ENCODE assay signal across 8 cellular contexts in the genomic region with DNA sequence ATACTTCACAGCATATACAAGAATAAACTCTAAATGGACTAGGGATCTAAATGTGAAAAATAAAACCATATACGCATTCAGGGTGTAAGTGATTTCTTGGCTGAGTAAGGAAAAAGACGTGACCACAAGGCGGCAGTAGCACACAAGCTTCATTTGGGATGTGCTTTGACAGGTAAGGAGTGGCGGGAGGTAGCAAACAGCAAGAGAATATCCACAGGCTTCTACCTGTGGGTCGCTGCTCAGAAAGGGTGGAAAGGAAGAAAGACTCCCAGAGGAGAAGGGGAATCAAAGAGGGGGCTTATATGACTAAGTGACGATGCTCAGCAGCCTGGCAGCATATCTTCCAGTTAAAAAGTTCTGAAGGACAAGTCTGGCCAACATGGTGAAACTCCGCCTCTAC. TPM values are rescaled to one million over a fixed set of nuclear protein-coding genes. Genes with fewer than 3 reads are reported as not detected.
DNase-seq lines count a peak whose midpoint lies in the region; ATAC-seq and TF ChIP-seq lines count a peak whose summit lies in the region.

No MANE protein-coding gene starts in this region.

- peaks cover 18% of the 10 kb centered on the region for H3K36me3 Mint-ChIP-seq in activated CD4-positive, alpha-beta T cell treated with anti-CD3 and anti-CD28 coated beads for 36 hours (ENCODE audit: low read depth)

- peaks cover 0 to 1% (median 0%) of the 10 kb centered on the region in 4 donors for H3K36me3 ChIP-seq in liver (ENCODE audit: control insufficient read depth in 4 of 4, insufficient read depth in 3 of 4, low read depth in 1 of 4, low read length in 3 of 4)

- peak; percentile 45 for DNase-seq in Right ventricle myocardium superior
- no peak for DNase-seq in Right ventricle myocardium inferior (ENCODE audit: missing footprints)
- peak; percentile 25 to 64 for DNase-seq in NCI-H446 (lab: John Stamatoyannopoulos, UW)
- peak; percentile 88 for DNase-seq in activated CD4-positive, alpha-beta T cell treated with anti-CD3 and anti-CD28 coated beads for 36 hours
- DNase-seq in cerebellum (ENCODE audit: low spot score) = peak; percentile 36
- peak; percentile 56 to 73 (median 62) for DNase-seq in stimulated activated CD4-positive, alpha-beta T cell treated with anti-CD3 and anti-CD28 coated beads, TNF-alpha, amount 100 ng/mL, for 48 hours (ENCODE audit: low read depth in 3 of 3)

- H3K4me3 ChIP-seq in liver (ENCODE audit: low read depth in 1 of 3, low read length in 3 of 3) = no peak overlapping the region

- peaks cover 8% of the 10 kb centered on the region for H3K27me3 Mint-ChIP-seq in activated CD4-positive, alpha-beta T cell treated with anti-CD3 and anti-CD28 coated beads for 36 hours

- no peaks in the 10 kb centered on the region for H3K27me3 ChIP-seq in liver (ENCODE audit: control insufficient read depth in 4 of 4, insufficient read depth in 4 of 4, low read length in 3 of 4)

- intact Hi-C loops in Right ventricle myocardium superior (cut with DNase I) (no loop called here), Right ventricle myocardium inferior (cut with DNase I) (loop anchor here (5.0 to 10.0 kb wide), 2 partner anchors 152 to 211 kb away; a partner anchor contains a TSS)
- intact Hi-C loops in activated CD4-positive, alpha-beta T cell treated with anti-CD3 and anti-CD28 coated beads for 36 hours (cut with DNase I, micrococcal nuclease) = loop anchor here (1.0 to 10.0 kb wide), 6 partner anchors 35 to 450 kb away; a partner anchor contains a TSS

- WGBS in liver = 19% methylated on average over 7 of the region's 7 CpGs

- no peak overlapping the region for H3K9ac ChIP-seq in liver (ENCODE audit: low read depth in 1 of 2, low read length in 2 of 2)

- CTCF ChIA-PET in activated CD4-positive, alpha-beta T cell treated with anti-CD3 and anti-CD28 coated beads for 36 hours (lab: Charles Lee) = no interaction called here

- peak; percentile 47 for TF ChIP-seq CTCF in liver (IDR thresholded peaks at IDR 0.05; ENCODE audit: low read depth, low read length, missing input control)

- no peaks in the 10 kb centered on the region for H3K9me3 ChIP-seq in liver (ENCODE audit: control insufficient read depth in 4 of 4, low read length in 3 of 4)

- POLR2A ChIA-PET in activated CD4-positive, alpha-beta T cell treated with anti-CD3 and anti-CD28 coated beads for 36 hours (lab: Charles Lee) = no interaction called here

- H3K4me1 ChIP-seq in liver (ENCODE audit: control insufficient read depth in 4 of 4, insufficient read depth in 4 of 4, low read length in 3 of 4) = peaks cover 0 to 4% (median 2%) of the 10 kb centered on the region in 4 donors

- H3K4me1 Mint-ChIP-seq in activated CD4-positive, alpha-beta T cell treated with anti-CD3 and anti-CD28 coated beads for 36 hours = peaks cover 11% of the 10 kb centered on the region

- H3K27ac ChIP-seq in liver (ENCODE audit: low read depth in 1 of 2, low read length in 2 of 2) = no peak overlapping the region

- peak; percentile 51 for ATAC-seq in Right ventricle myocardium superior (ENCODE audit: poor library complexity)
- no peak for ATAC-seq in Right ventricle myocardium inferior
- ATAC-seq in activated CD4-positive, alpha-beta T cell treated with anti-CD3 and anti-CD28 coated beads for 36 hours = peak; percentile 57
- no peak for ATAC-seq in GM21528 (IDR thresholded peaks at IDR 0.05; ENCODE audit: low FRiP score, unreplicated experiment)

- H3K9me3 Mint-ChIP-seq in activated CD4-positive, alpha-beta T cell treated with anti-CD3 and anti-CD28 coated beads for 36 hours (ENCODE audit: low read depth) = peaks cover 4% of the 10 kb centered on the region

- peak; percentile 72 to 81 for TF ChIP-seq RAD21 in liver (IDR thresholded peaks at IDR 0.05)

- no peak overlapping the region for H3K27ac Mint-ChIP-seq in activated CD4-positive, alpha-beta T cell treated with anti-CD3 and anti-CD28 coated beads for 36 hours

- peak overlapping the region; percentile 10 for H3K4me3 Mint-ChIP-seq in activated CD4-positive, alpha-beta T cell treated with anti-CD3 and anti-CD28 coated beads for 36 hours

TF ChIP-seq in liver, 16 proteins besides CTCF, POLR2A, EP300 and RAD21:
- TF ChIP-seq HNF4G (IDR thresholded peaks at IDR 0.05) (no peak), JUND (IDR thresholded peaks at IDR 0.05) (no peak), NR2F2 (IDR thresholded peaks at IDR 0.05) (no peak), FOXA2 (IDR thresholded peaks at IDR 0.05) (no peak), GABPA (IDR thresholded peaks at IDR 0.05 in 1 of 2, conservative IDR thresholded peaks at IDR 0.05 in 1 of 2) (no peak), FOXA1 (IDR thresholded peaks at IDR 0.05) (no peak)

RNA-seq across cellular contexts. Expression of a gene that starts 2.5 kb away (rescaled TPM):
- total RNA-seq in Right ventricle myocardium superior (16.7 TPM), Right ventricle myocardium inferior (20.7 TPM), cerebellum (76.2 TPM), liver (10 to 100 TPM; 19.8 to 23.5 TPM)
- total RNA-seq in activated CD4-positive, alpha-beta T cell treated with anti-CD3 and anti-CD28 coated beads for 36 hours = 10 to 100 TPM; 71.4 to 75.3 TPM
- 1 to 10 TPM; 1.7 to 3.7 TPM for polyA plus RNA-seq in liver

RNA-seq across cellular contexts. Expression of a gene that starts 34.3 kb away (rescaled TPM):
- total RNA-seq in Right ventricle myocardium superior (18.5 TPM), Right ventricle myocardium inferior (20.3 TPM), cerebellum (45.9 TPM), liver (10 to 100 TPM; 14.3 to 26.8 TPM)
- 10 to 100 TPM; 19.1 to 22.7 TPM for total RNA-seq in activated CD4-positive, alpha-beta T cell treated with anti-CD3 and anti-CD28 coated beads for 36 hours
- polyA plus RNA-seq in liver = 10 to 100 TPM in 1 of 2 donors, 1 to 10 TPM in 1; 8.5 to 11.5 TPM

RNA-seq across cellular contexts. Expression of a gene that starts 48.3 kb away (rescaled TPM):
- 11.7 TPM for total RNA-seq in Right ventricle myocardium superior
- total RNA-seq in Right ventricle myocardium inferior = 12.4 TPM
- 10 to 100 TPM; 10.4 to 12.3 TPM for total RNA-seq in activated CD4-positive, alpha-beta T cell treated with anti-CD3 and anti-CD28 coated beads for 36 hours
- total RNA-seq in cerebellum = 21.1 TPM
- 1 to 10 TPM; 4.4 to 6.8 TPM for total RNA-seq in liver
- 1 to 10 TPM in 1 of 2 donors, under 1 TPM in 1; 0.75 to 1.3 TPM for polyA plus RNA-seq in liver

Comparison
In these comparisons a context has a peak if more than half of its experiments do, and no peak if none do; other contexts are left out.
1. ATAC-seq: peak in Right ventricle myocardium superior (single experiment) and activated CD4-positive, alpha-beta T cell treated with anti-CD3 and anti-CD28 coated beads for 36 hours (single experiment); none in Right ventricle myocardium inferior (single experiment) and GM21528 (single experiment).